ENCODE assay signal across 27 cellular contexts in the genomic region with DNA sequence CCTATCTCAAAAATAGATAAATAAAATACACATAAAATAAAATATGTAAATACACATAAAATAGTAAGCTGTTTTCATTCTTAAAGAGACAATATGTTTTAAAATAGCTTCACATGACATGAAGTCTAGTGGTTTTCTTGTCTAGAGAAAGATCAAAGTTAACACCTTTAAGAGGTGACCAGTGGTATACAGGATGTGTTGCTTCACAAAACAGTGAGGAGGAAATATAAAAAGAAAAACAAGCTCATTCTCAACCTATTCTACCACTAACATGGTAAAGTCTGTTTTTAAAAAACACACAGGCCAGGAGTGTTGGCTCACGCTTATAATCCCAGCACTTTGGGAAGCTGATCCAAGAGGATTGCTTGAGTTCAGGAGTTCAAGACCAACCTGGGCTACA.
DNase-seq lines count a peak whose midpoint lies in the region; ATAC-seq and TF ChIP-seq lines count a peak whose summit lies in the region.
"Had no signal": no experiment of that assay in that cellular context is flagged by ENCODE, and none has a peak within 500 bp of the region (broad histone marks: within the 10 kb centered on the region; RNA-seq: fewer than 3 reads in every experiment).

No MANE protein-coding gene starts in this region.

- H3K4me1 Mint-ChIP-seq in natural killer cell (peaks cover 0 to 18% of the 10 kb centered on the region in 2 donors), glutamatergic neuron (ENCODE audit: low read depth, unreplicated experiment) (no peaks in the 10 kb centered on the region)
- peaks cover 0 to 8% of the 10 kb centered on the region in 2 donors for H3K4me1 Mint-ChIP-seq in natural killer cell treated with Interleukin-12 subunit alpha and Interleukin-12 subunit beta and Interleukin-15 and Interleukin-18, amount 100 ng/mL, for 72 hours (ENCODE audit: low read depth in 2 of 2)
- no peaks in the 10 kb centered on the region for H3K4me1 Mint-ChIP-seq in effector memory CD8-positive, alpha-beta T cell (ENCODE audit: low read depth in 2 of 2)
- H3K4me1 Mint-ChIP-seq: B cell; CD14-positive monocyte; CD4-positive, CD25-positive, alpha-beta regulatory T cell; CD8-positive, alpha-beta memory T cell had no signal

- TF ChIP-seq CTCF in natural killer cell (IDR thresholded peaks at IDR 0.05): no peak
- no peak for TF ChIP-seq CTCF in glutamatergic neuron (IDR thresholded peaks at IDR 0.05; ENCODE audit: partially characterized antibody, unreplicated experiment)

- no peak for DNase-seq in natural killer cell
- DNase-seq in natural killer cell treated with Interleukin-12 subunit alpha and Interleukin-12 subunit beta and Interleukin-15 and Interleukin-18, amount 100 ng/mL, for 72 hours (ENCODE audit: low spot score): no peak
- no peak for DNase-seq in effector memory CD8-positive, alpha-beta T cell
- DNase-seq in glutamatergic neuron: no peak
- DNase-seq: 8988T; ACHN; AML-193; BE2C; C1 segment of cervical spinal cord; Caco-2; Calu3; CD4-positive, alpha-beta memory T cell; CD4-positive, alpha-beta T cell; CD4-positive, CD25-positive, alpha-beta regulatory T cell; CD8-positive, alpha-beta memory T cell; CD8-positive, alpha-beta T cell; COR-L47; DMS 273 treated with DMSO at 0.1 percent for 48 hours; DMS153; DMS53; DMS79; DMS79 treated with DMSO at 0.1 percent for 48 hours; DND-41; EL had no signal

- H3K4me3 Mint-ChIP-seq in natural killer cell (no peak overlapping the region), glutamatergic neuron (ENCODE audit: unreplicated experiment) (no peak overlapping the region)
- H3K4me3 Mint-ChIP-seq in natural killer cell treated with Interleukin-12 subunit alpha and Interleukin-12 subunit beta and Interleukin-15 and Interleukin-18, amount 100 ng/mL, for 72 hours: no peak overlapping the region
- H3K4me3 Mint-ChIP-seq in effector memory CD8-positive, alpha-beta T cell: no peak overlapping the region
- H3K4me3 Mint-ChIP-seq: B cell; CD14-positive monocyte; CD4-positive, alpha-beta memory T cell; CD4-positive, alpha-beta T cell; CD4-positive, CD25-positive, alpha-beta regulatory T cell; CD8-positive, alpha-beta memory T cell; CD8-positive, alpha-beta T cell had no signal

- H3K27me3 Mint-ChIP-seq in natural killer cell (ENCODE audit: low read depth in 2 of 2) (no peaks in the 10 kb centered on the region), glutamatergic neuron (ENCODE audit: unreplicated experiment) (peaks cover 1% of the 10 kb centered on the region)
- H3K27me3 Mint-ChIP-seq in natural killer cell treated with Interleukin-12 subunit alpha and Interleukin-12 subunit beta and Interleukin-15 and Interleukin-18, amount 100 ng/mL, for 72 hours: no peaks in the 10 kb centered on the region
- no peaks in the 10 kb centered on the region for H3K27me3 Mint-ChIP-seq in effector memory CD8-positive, alpha-beta T cell
- H3K27me3 Mint-ChIP-seq: B cell; CD4-positive, alpha-beta memory T cell; CD4-positive, alpha-beta T cell; CD4-positive, CD25-positive, alpha-beta regulatory T cell; CD8-positive, alpha-beta memory T cell had no signal

- intact Hi-C loops in natural killer cell (cut with micrococcal nuclease): no loop called here

- H3K27ac Mint-ChIP-seq in natural killer cell (peak overlapping the region in 1 of 2 donors; percentile 45), glutamatergic neuron (ENCODE audit: unreplicated experiment) (no peak overlapping the region)
- no peak overlapping the region for H3K27ac Mint-ChIP-seq in natural killer cell treated with Interleukin-12 subunit alpha and Interleukin-12 subunit beta and Interleukin-15 and Interleukin-18, amount 100 ng/mL, for 72 hours
- H3K27ac Mint-ChIP-seq in effector memory CD8-positive, alpha-beta T cell: no peak overlapping the region
- H3K27ac Mint-ChIP-seq: B cell; CD14-positive monocyte; CD4-positive, alpha-beta memory T cell; CD4-positive, alpha-beta T cell; CD4-positive, CD25-positive, alpha-beta regulatory T cell; CD8-positive, alpha-beta memory T cell; CD8-positive, alpha-beta T cell had no signal

- peak in 2 of 3 donors; percentile 35 to 57 for ATAC-seq in natural killer cell
- ATAC-seq in natural killer cell treated with Interleukin-12 subunit alpha and Interleukin-12 subunit beta and Interleukin-15 and Interleukin-18, amount 100 ng/mL, for 72 hours: no peak
- ATAC-seq in effector memory CD8-positive, alpha-beta T cell (replicated peaks): peak; percentile 59
- ATAC-seq: A549; CD8-positive, alpha-beta T cell had no signal

- no peaks in the 10 kb centered on the region for H3K36me3 Mint-ChIP-seq in natural killer cell
- no peaks in the 10 kb centered on the region for H3K36me3 Mint-ChIP-seq in natural killer cell treated with Interleukin-12 subunit alpha and Interleukin-12 subunit beta and Interleukin-15 and Interleukin-18, amount 100 ng/mL, for 72 hours
- H3K36me3 Mint-ChIP-seq in effector memory CD8-positive, alpha-beta T cell (ENCODE audit: insufficient read depth): no peaks in the 10 kb centered on the region
- H3K36me3 Mint-ChIP-seq in glutamatergic neuron (ENCODE audit: unreplicated experiment): no peaks in the 10 kb centered on the region
- H3K36me3 Mint-ChIP-seq: CD14-positive monocyte; CD4-positive, alpha-beta memory T cell; CD4-positive, CD25-positive, alpha-beta regulatory T cell; CD8-positive, alpha-beta memory T cell; CD8-positive, alpha-beta T cell had no signal

- H3K9me3 Mint-ChIP-seq in natural killer cell (no peaks in the 10 kb centered on the region), glutamatergic neuron (ENCODE audit: unreplicated experiment) (peaks cover 2% of the 10 kb centered on the region)
- no peaks in the 10 kb centered on the region for H3K9me3 Mint-ChIP-seq in natural killer cell treated with Interleukin-12 subunit alpha and Interleukin-12 subunit beta and Interleukin-15 and Interleukin-18, amount 100 ng/mL, for 72 hours
- H3K9me3 Mint-ChIP-seq in effector memory CD8-positive, alpha-beta T cell: peaks cover 0 to 7% of the 10 kb centered on the region in 2 donors
- H3K9me3 Mint-ChIP-seq: CD4-positive, alpha-beta memory T cell; CD4-positive, alpha-beta T cell; CD4-positive, CD25-positive, alpha-beta regulatory T cell; CD8-positive, alpha-beta memory T cell; CD8-positive, alpha-beta T cell had no signal

Comparison
In these comparisons a context has a peak if more than half of its experiments do, and no peak if none do; other contexts are left out.
1. ATAC-seq: peak in natural killer cell (2 of 3) and effector memory CD8-positive, alpha-beta T cell (single experiment); none in natural killer cell treated with Interleukin-12 subunit alpha and Interleukin-12 subunit beta and Interleukin-15 and Interleukin-18, amount 100 ng/mL, for 72 hours (0 of 2).